In the genomic region with DNA sequence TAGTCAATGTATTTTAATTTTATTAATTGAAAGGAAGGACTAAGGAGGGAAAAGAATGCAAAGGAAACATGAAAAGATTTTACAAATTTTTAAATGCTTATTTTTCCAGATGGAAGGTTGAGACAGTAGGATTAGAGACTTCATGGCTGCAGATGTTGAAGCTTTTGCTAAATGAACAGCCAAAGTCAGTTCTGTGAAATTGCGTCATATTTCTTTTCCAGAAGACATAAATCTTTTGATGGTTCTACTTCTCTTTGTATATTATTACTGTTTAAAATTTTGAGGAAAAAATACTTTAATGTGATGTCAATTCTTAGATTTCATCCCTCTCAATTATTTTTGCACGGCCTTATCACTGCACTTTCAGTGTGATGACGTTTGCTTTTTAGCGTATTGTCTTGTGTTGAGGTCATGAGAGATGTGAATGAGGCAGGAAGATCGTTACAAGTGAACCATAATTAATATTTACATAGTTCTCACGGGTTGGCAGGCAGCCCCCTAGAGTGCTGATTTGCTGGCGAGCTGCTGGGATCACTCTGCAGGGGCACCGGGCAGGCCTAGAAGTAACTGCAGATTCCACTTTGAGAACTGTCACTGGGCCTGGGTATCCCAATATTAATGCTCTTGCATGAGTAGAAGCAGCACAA, we compare ENCODE assay signal across 1 cellular context.
TF ChIP-seq lines count a peak whose summit lies in the region.

No MANE protein-coding gene starts in this region.

TF ChIP-seq in H1, 55 proteins besides CTCF, POLR2A, EP300 and RAD21:
- TF ChIP-seq BACH1 (IDR thresholded peaks at IDR 0.05; ENCODE audit: low read length) (no peak), PHF8 (conservative IDR thresholded peaks at IDR 0.05; ENCODE audit: low read depth, low read length) (no peak), JUND (IDR thresholded peaks at IDR 0.05; ENCODE audit: low read length) (no peak), ASH2L (IDR thresholded peaks at IDR 0.05; ENCODE audit: low read length) (no peak), CREB1 (IDR thresholded peaks at IDR 0.05) (no peak), SP4 (IDR thresholded peaks at IDR 0.05; ENCODE audit: low read length) (no peak)
- TF ChIP-seq, protein P1, sequence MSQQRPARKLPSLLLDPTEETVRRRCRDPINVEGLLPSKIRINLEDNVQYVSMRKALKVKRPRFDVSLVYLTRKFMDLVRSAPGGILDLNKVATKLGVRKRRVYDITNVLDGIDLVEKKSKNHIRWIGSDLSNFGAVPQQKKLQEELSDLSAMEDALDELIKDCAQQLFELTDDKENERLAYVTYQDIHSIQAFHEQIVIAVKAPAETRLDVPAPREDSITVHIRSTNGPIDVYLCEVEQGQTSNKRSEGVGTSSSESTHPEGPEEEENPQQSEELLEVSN (IDR thresholded peaks at IDR 0.05): no peak
- TF ChIP-seq, protein P2, sequence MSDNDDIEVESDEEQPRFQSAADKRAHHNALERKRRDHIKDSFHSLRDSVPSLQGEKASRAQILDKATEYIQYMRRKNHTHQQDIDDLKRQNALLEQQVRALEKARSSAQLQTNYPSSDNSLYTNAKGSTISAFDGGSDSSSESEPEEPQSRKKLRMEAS (IDR thresholded peaks at IDR 0.05): no peak
